9 cellular contexts compared by ENCODE assay signal in the genomic region with DNA sequence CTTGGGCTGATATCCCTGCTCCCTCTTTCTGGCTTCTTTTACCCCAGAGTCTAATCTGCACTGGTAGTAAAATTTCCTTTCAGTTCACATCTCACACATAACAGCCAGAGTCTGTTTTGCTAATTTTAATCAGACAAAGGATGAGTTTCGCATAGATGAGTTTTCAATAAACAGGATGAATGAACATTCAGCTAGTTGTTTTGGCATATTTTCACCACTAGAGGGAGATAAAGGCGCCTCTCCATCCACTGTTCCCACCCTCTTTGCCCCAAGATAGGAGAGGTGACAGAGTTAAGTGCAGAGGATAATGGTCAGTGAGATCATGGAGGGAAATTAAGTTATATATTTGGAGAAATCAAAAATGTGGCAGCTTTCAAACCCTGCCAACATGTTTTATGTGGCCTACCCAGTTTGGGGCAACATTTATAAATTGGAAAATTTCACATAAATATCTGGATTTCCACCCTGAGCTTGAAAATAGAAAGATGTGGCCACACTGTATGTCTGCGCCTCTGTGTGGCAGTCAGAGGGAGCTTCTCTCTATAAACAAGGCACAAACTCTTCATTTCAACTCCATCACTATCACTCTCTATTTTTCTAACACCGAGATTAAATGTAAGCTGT. TPM values are rescaled to one million over a fixed set of nuclear protein-coding genes. Genes with fewer than 3 reads are reported as not detected.
A peak's percentile ranks its signal among the peaks of the same experiment; 100 is the strongest.
DNase-seq lines count a peak whose midpoint lies in the region; ATAC-seq and TF ChIP-seq lines count a peak whose summit lies in the region.
"Had no signal": no experiment of that assay in that cellular context is flagged by ENCODE, and none has a peak within 500 bp of the region (broad histone marks: within the 10 kb centered on the region; RNA-seq: fewer than 3 reads in every experiment).

No MANE protein-coding gene starts in this region.

- no peaks in the 10 kb centered on the region for H3K36me3 ChIP-seq in CD8-positive, alpha-beta memory T cell (ENCODE audit: insufficient read depth, low read length)

- no peaks in the 10 kb centered on the region for H3K4me1 ChIP-seq in CD8-positive, alpha-beta memory T cell (ENCODE audit: insufficient read depth, low read length)

- POLR2A ChIA-PET in CD8-positive, alpha-beta memory T cell (lab: Charles Lee) = no interaction called here

- no peaks in the 10 kb centered on the region for H3K27me3 Mint-ChIP-seq in osteocyte (ENCODE audit: unreplicated experiment)
- peaks cover 2 to 22% of the 10 kb centered on the region in 2 donors for H3K27me3 Mint-ChIP-seq in CD8-positive, alpha-beta memory T cell
- H3K27me3 Mint-ChIP-seq: dendritic cell treated with granulocyte-macrophage colony-stimulating factor and Interleukin-4, amounts not matched to agents 40 ng/mL and 50 ng/mL, for 4 days had no signal

- peak; percentile 82 for ATAC-seq in GM21825 (IDR thresholded peaks at IDR 0.05; ENCODE audit: unreplicated experiment)

- no peaks in the 10 kb centered on the region for H3K36me3 Mint-ChIP-seq in osteocyte (ENCODE audit: unreplicated experiment)
- no peaks in the 10 kb centered on the region for H3K36me3 Mint-ChIP-seq in CD8-positive, alpha-beta memory T cell

- H3K9me3 Mint-ChIP-seq in osteocyte (ENCODE audit: unreplicated experiment) = no peaks in the 10 kb centered on the region
- H3K9me3 Mint-ChIP-seq in CD8-positive, alpha-beta memory T cell = peaks cover 0 to 4% (median 0%) of the 10 kb centered on the region in 5 donors
- H3K9me3 Mint-ChIP-seq: dendritic cell treated with granulocyte-macrophage colony-stimulating factor and Interleukin-4, amounts not matched to agents 40 ng/mL and 50 ng/mL, for 4 days had no signal

- CTCF ChIA-PET in CD8-positive, alpha-beta memory T cell (lab: Charles Lee) = interaction anchor here (0.6 to 1.6 kb wide), 2 partner anchors 10 to 17 kb away, joined by 3 read pairs; no protein-coding TSS in a partner anchor

- TF ChIP-seq CTCF in fibroblast of the aortic adventitia (IDR thresholded peaks at IDR 0.05; ENCODE audit: insufficient read depth, low read length) (peak; percentile 84), osteocyte (IDR thresholded peaks at IDR 0.05) (peak; percentile 89)

- H3K27ac ChIP-seq in CD8-positive, alpha-beta memory T cell (ENCODE audit: low read depth, low read length) = no peak overlapping the region

- no peak overlapping the region for H3K4me3 Mint-ChIP-seq in osteocyte (ENCODE audit: unreplicated experiment)
- H3K4me3 Mint-ChIP-seq in CD8-positive, alpha-beta memory T cell = no peak overlapping the region
- H3K4me3 Mint-ChIP-seq: dendritic cell treated with granulocyte-macrophage colony-stimulating factor and Interleukin-4, amounts not matched to agents 40 ng/mL and 50 ng/mL, for 4 days had no signal

- DNase-seq in SIG-M5 treated with dmso at 0.1 percent for 504 hours (lab: John Stamatoyannopoulos, UW; ENCODE audit: unreplicated experiment) (peak; percentile 58), SIG-M5 (lab: John Stamatoyannopoulos, UW) (no peak), Kasumi-1 (lab: John Stamatoyannopoulos, UW) (peak; percentile 57 to 64), SK-N-DZ (ENCODE audit: low spot score) (peak; percentile 49), fibroblast of the aortic adventitia (ENCODE audit: low read depth) (peak; percentile 63), osteocyte (ENCODE audit: extremely low spot score, unreplicated experiment) (no peak)
- no peak for DNase-seq in CD8-positive, alpha-beta memory T cell

- H3K4me3 ChIP-seq in fibroblast of the aortic adventitia (ENCODE audit: low read depth, low read length) = no peak overlapping the region
- H3K4me3 ChIP-seq in CD8-positive, alpha-beta memory T cell (ENCODE audit: low read length) = no peak overlapping the region

- peaks cover 27% of the 10 kb centered on the region for H3K4me1 Mint-ChIP-seq in osteocyte (ENCODE audit: unreplicated experiment)
- no peaks in the 10 kb centered on the region for H3K4me1 Mint-ChIP-seq in CD8-positive, alpha-beta memory T cell

- H3K9me3 ChIP-seq in CD8-positive, alpha-beta memory T cell (ENCODE audit: low read length) = no peaks in the 10 kb centered on the region

- H3K27ac Mint-ChIP-seq in osteocyte (ENCODE audit: unreplicated experiment) = peak overlapping the region; percentile 54
- H3K27ac Mint-ChIP-seq in CD8-positive, alpha-beta memory T cell = no peak overlapping the region

- H3K27me3 ChIP-seq in CD8-positive, alpha-beta memory T cell (ENCODE audit: insufficient read depth, low read length, poor library complexity, severe bottlenecking) = no peaks in the 10 kb centered on the region

RNA-seq across cellular contexts. Expression of a gene that starts 48.5 kb away (rescaled TPM):
- 2.3 and 2.6 TPM in 2 replicates for polyA plus RNA-seq in SK-N-DZ (2014; cell fraction: cytosol; rRNA removed)
- 2.3 and 3.9 TPM in 2 replicates for polyA plus RNA-seq in SK-N-DZ (2014; cell fraction: nucleus; rRNA removed)
- total RNA-seq in fibroblast of the aortic adventitia (ENCODE audit: low replicate concordance) = 22.0 and 34.3 TPM in 2 replicates
- total RNA-seq in osteocyte = 6.2 and 7.1 TPM in 2 replicates
- total RNA-seq in CD8-positive, alpha-beta memory T cell = not detected
- not detected for polyA plus RNA-seq in CD8-positive, alpha-beta memory T cell

Comparison
In these comparisons a context has a peak if more than half of its experiments do, and no peak if none do; other contexts are left out.
1. DNase-seq: peak in SIG-M5 treated with dmso at 0.1 percent for 504 hours (single experiment), Kasumi-1 (2 of 2), SK-N-DZ (single experiment) and fibroblast of the aortic adventitia (single experiment); none in SIG-M5 (single experiment), osteocyte (single experiment) and CD8-positive, alpha-beta memory T cell (0 of 5).